ENCODE assay signal across 9 cellular contexts in genomic region chr5:131848662-131849061, GRCh38.
"Had no signal": no experiment of that assay in that cellular context is flagged by ENCODE, and none has a peak within 500 bp of the region (broad histone marks: within the 10 kb centered on the region; RNA-seq: fewer than 3 reads in every experiment).

No MANE protein-coding gene starts in this region.

- H3K27ac ChIP-seq: HL-60 had no signal

- H3K4me2 ChIP-seq: GM23338 had no signal

- DNase-seq: H9, HCEC 1CT, HFFc6, KG1 had no signal

- H3K4me3 ChIP-seq: GM23338 had no signal

- H2AFZ ChIP-seq: GM23338 had no signal

- ATAC-seq: GM23338, HepG2 had no signal

- FAIRE-seq: H1, H54, HepG2 had no signal
